ENCODE assay signal across 10 cellular contexts in genomic region chr2:217918220-217919024, GRCh38.
DNase-seq lines count a peak whose midpoint lies in the region; ATAC-seq, FAIRE-seq and TF ChIP-seq lines count a peak whose summit lies in the region.
"Had no signal": no experiment of that assay in that cellular context is flagged by ENCODE, and none has a peak within 500 bp of the region (broad histone marks: within the 10 kb centered on the region; RNA-seq: fewer than 3 reads in every experiment).

No MANE protein-coding gene starts in this region.

- in situ Hi-C loops in K562 (cut with MboI) = no loop called here

- DNase-seq in HEK293T (ENCODE audit: extremely low spot score) = peak; percentile 53
- DNase-seq in K562 (ENCODE audit: extremely low read depth in 1 of 4, low spot score in 3 of 4) = peak in 3 of 4 experiments; percentile 26 to 39 (median 33)
- DNase-seq in islet precursor cell = peak; percentile 79
- DNase-seq in left colon = no peak
- no peak for DNase-seq in RKO (ENCODE audit: low spot score)
- DNase-seq in natural killer cell = no peak
- DNase-seq: Peyer's patch had no signal

- no peak for TF ChIP-seq EP300 in K562 (IDR thresholded peaks at IDR 0.05; ENCODE audit: low read length)

- H3K27me3 ChIP-seq in K562 (ENCODE audit: control insufficient read depth in 2 of 2, insufficient read depth in 2 of 2, low read length in 2 of 2) (peaks cover 7 to 68% of the 10 kb centered on the region in 2 experiments; a peak in 3 of 5 replicates), subcutaneous abdominal adipose tissue (ENCODE audit: control insufficient read depth in 5 of 5, insufficient read depth in 4 of 5, low read length in 5 of 5) (no peaks in the 10 kb centered on the region)
- H3K27me3 ChIP-seq: Peyer's patch had no signal

- H2AFZ ChIP-seq in K562 (ENCODE audit: low read depth, low read length) = no peak overlapping the region

- CTCF ChIA-PET in HEK293T (lab: Yijun Ruan, JAX) (interaction anchor here (0.6 to 1.2 kb wide), 2 partner anchors 9 to 14 kb away, joined by 3 read pairs; no protein-coding TSS in a partner anchor), K562 (lab: Yijun Ruan, JAX; ENCODE audit: low intra/inter-chr PET ratio) (interaction anchor here (0.6 kb wide), 1 partner anchor 119 kb away, joined by 3 read pairs; no protein-coding TSS in a partner anchor)

- H3K4me1 ChIP-seq in K562 (replicated peaks in 1 of 2; ENCODE audit: control insufficient read depth in 2 of 2, insufficient read depth in 2 of 2, low read length in 2 of 2) (no peaks in the 10 kb centered on the region; a peak in 1 of 5 replicates), subcutaneous abdominal adipose tissue (ENCODE audit: control insufficient read depth in 5 of 5, insufficient read depth in 5 of 5, low read length in 5 of 5) (peaks cover 47 to 100% (median 99%) of the 10 kb centered on the region in 5 donors)

- WGBS in K562 (ENCODE audit: insufficient coverage, low coverage, missing lambda C conversion rate) = 0% methylated on average over 14 of the region's 24 CpGs

- BruUV-seq in K562 (replicated peaks; lab: Mats Ljungman, UMichigan) = no TSS peak

- no peak overlapping the region for H3K9ac ChIP-seq in K562 (ENCODE audit: insufficient read depth in 1 of 2, low read depth in 2 of 2, low read length in 2 of 2)
- H3K9ac ChIP-seq in subcutaneous abdominal adipose tissue (ENCODE audit: low read length in 5 of 5) = peak overlapping the region in 1 of 5 donors; percentile 9

- TF ChIP-seq POLR2A in K562 (conservative IDR thresholded peaks at IDR 0.05) = no peak

- no peak for FAIRE-seq in K562 (lab: Jason Lieb, UNC)

- TF ChIP-seq RAD21 in K562 (CRISPR knock-in tag; conservative IDR thresholded peaks at IDR 0.05 in 1 of 2, IDR thresholded peaks at IDR 0.05 in 1 of 2) = no peak

- H3K4me3 Mint-ChIP-seq in natural killer cell = no peak overlapping the region
- H3K4me3 Mint-ChIP-seq: activated T-helper 17 cell treated with anti-CD3 and anti-CD28 coated beads, Interleukin-2, amount 50 U/mL, for 72 hours had no signal

- intact Hi-C loops in K562 (cut with micrococcal nuclease) (loop anchor here (10.0 kb wide), 2 partner anchors 66 to 146 kb away; partner anchors contain the start of gene RUFY4), left colon (cut with DNase I, micrococcal nuclease) (no loop called here), natural killer cell (cut with micrococcal nuclease) (no loop called here)

- peaks cover 6% of the 10 kb centered on the region; the same call in 1 of the 2 replicates for H4K20me1 ChIP-seq in K562 (replicated peaks; ENCODE audit: control insufficient read depth, insufficient read depth, low read length)

- H3K4me1 Mint-ChIP-seq in natural killer cell = no peaks in the 10 kb centered on the region
- H3K4me1 Mint-ChIP-seq: activated T-helper 17 cell treated with anti-CD3 and anti-CD28 coated beads, Interleukin-2, amount 50 U/mL, for 72 hours had no signal

- no peak overlapping the region for H3K4me3 ChIP-seq in K562
- H3K4me3 ChIP-seq in subcutaneous abdominal adipose tissue (ENCODE audit: low read depth in 1 of 5, low read length in 5 of 5) = no peak overlapping the region
- H3K4me3 ChIP-seq: Peyer's patch had no signal

- no peaks in the 10 kb centered on the region for H3K36me3 Mint-ChIP-seq in natural killer cell

- no peaks in the 10 kb centered on the region for H3K36me3 ChIP-seq in K562 (ENCODE audit: control insufficient read depth, insufficient read depth, low read length)
- H3K36me3 ChIP-seq in subcutaneous abdominal adipose tissue (ENCODE audit: control insufficient read depth in 5 of 5, insufficient read depth in 5 of 5, low read length in 5 of 5) = peaks cover 0 to 61% (median 40%) of the 10 kb centered on the region in 5 donors
- H3K36me3 ChIP-seq: Peyer's patch had no signal

- H3K27ac ChIP-seq in K562 (ENCODE audit: extremely low read depth, low read depth, low read length) (no peak overlapping the region), subcutaneous abdominal adipose tissue (ENCODE audit: low read depth, low read length) (peak overlapping the region; percentile 99)

- H3K9me3 Mint-ChIP-seq in natural killer cell = no peaks in the 10 kb centered on the region
- H3K9me3 Mint-ChIP-seq: activated T-helper 17 cell treated with anti-CD3 and anti-CD28 coated beads, Interleukin-2, amount 50 U/mL, for 72 hours had no signal

- H3K9me1 ChIP-seq in K562 (ENCODE audit: control insufficient read depth, insufficient read depth, low read length) = no peaks in the 10 kb centered on the region

- H3K27ac Mint-ChIP-seq in natural killer cell = no peak overlapping the region
- H3K27ac Mint-ChIP-seq: activated T-helper 17 cell treated with anti-CD3 and anti-CD28 coated beads, Interleukin-2, amount 50 U/mL, for 72 hours had no signal

- no peaks in the 10 kb centered on the region for H3K79me2 ChIP-seq in K562 (ENCODE audit: control insufficient read depth, insufficient read depth, low read length)

- H3K4me2 ChIP-seq in K562 (ENCODE audit: insufficient read depth, low read length) = no peak overlapping the region

- H3K27me3 Mint-ChIP-seq in natural killer cell (ENCODE audit: low read depth in 2 of 2) = peaks cover 0 to 5% of the 10 kb centered on the region in 2 donors

- peak; percentile 80 for ATAC-seq in K562
- ATAC-seq in left colon = no peak
- no peak for ATAC-seq in GM19395 (IDR thresholded peaks at IDR 0.05; ENCODE audit: unreplicated experiment)
- ATAC-seq in natural killer cell = no peak
- ATAC-seq: activated T-helper 17 cell treated with anti-CD3 and anti-CD28 coated beads, Interleukin-2, amount 50 U/mL, for 72 hours had no signal

- peak; percentile 27 to 29 (median 28); a peak in 4 of 6 replicates for TF ChIP-seq CTCF in K562 (IDR thresholded peaks at IDR 0.05 in 2 of 3, conservative IDR thresholded peaks at IDR 0.05 in 1 of 3; ENCODE audit: insufficient read depth in 2 of 3, low read depth in 1 of 3, low read length in 3 of 3)
- no peak for TF ChIP-seq CTCF in natural killer cell (IDR thresholded peaks at IDR 0.05)

- POLR2A ChIA-PET in HEK293T (lab: Yijun Ruan, JAX) = no interaction called here
- POLR2A ChIA-PET in K562 (lab: Yijun Ruan, JAX) = no interaction called here

- H3K9me3 ChIP-seq in K562 (replicated peaks; ENCODE audit: control insufficient read depth, insufficient read depth, low read depth, low read length) (no peaks in the 10 kb centered on the region), subcutaneous abdominal adipose tissue (ENCODE audit: control insufficient read depth in 5 of 5, low read length in 5 of 5) (no peaks in the 10 kb centered on the region)
- H3K9me3 ChIP-seq: Peyer's patch had no signal

TF ChIP-seq in HEK293T, 16 proteins besides CTCF, POLR2A, EP300 and RAD21:
- TF ChIP-seq ZNF384 (IDR thresholded peaks at IDR 0.05) (no peak), FOXK2 (IDR thresholded peaks at IDR 0.05) (no peak), SP1 (IDR thresholded peaks at IDR 0.05) (no peak), HDGF (IDR thresholded peaks at IDR 0.05; ENCODE audit: borderline replicate concordance) (no peak), TARDBP (IDR thresholded peaks at IDR 0.05) (no peak), NFRKB (IDR thresholded peaks at IDR 0.05) (no peak)

TF ChIP-seq in K562, 482 proteins besides CTCF, POLR2A, EP300 and RAD21:
- TF ChIP-seq CBX3 (IDR thresholded peaks at IDR 0.05; ENCODE audit: borderline replicate concordance in 1 of 2, low read length in 2 of 2) (no peak), SAFB2 (IDR thresholded peaks at IDR 0.05; ENCODE audit: borderline replicate concordance, low read depth, low read length, severe bottlenecking) (no peak), ARHGAP35 (IDR thresholded peaks at IDR 0.05; ENCODE audit: partially characterized antibody) (no peak), TEAD1 (CRISPR knock-in tag; IDR thresholded peaks at IDR 0.05) (no peak), HMG20A (CRISPR knock-in tag; conservative IDR thresholded peaks at IDR 0.05) (no peak), NKRF (IDR thresholded peaks at IDR 0.05; ENCODE audit: borderline replicate concordance) (no peak), ZNF263 (CRISPR knock-in tag; IDR thresholded peaks at IDR 0.05; ENCODE audit: borderline replicate concordance) (peak; percentile 89)

Comparison
In these comparisons a context has a peak if more than half of its experiments do, and no peak if none do; other contexts are left out.
1. DNase-seq: peak in HEK293T (single experiment), K562 (3 of 4) and islet precursor cell (single experiment); none in left colon (0 of 2), RKO (single experiment) and natural killer cell (single experiment).